15 cellular contexts compared by ENCODE assay signal in the genomic region with DNA sequence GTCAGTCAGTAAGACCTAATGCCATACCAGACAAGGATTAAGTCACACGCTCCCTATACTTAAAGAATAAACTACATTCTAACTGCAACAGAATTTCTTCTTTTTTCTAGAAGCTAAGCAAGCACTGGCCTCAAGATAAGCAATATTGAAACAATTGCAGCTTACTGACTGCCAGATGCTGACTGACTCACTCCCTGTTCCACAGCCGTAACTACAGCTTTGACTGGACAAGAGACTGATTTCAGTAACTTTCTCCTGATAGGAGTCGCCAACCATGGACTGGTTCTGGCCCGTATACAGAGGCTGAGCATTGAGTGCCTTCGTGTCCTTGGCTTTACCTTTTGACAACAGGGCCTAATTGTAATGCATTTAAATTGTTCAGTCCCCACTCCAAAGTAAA.
DNase-seq lines count a peak whose midpoint lies in the region; ATAC-seq, FAIRE-seq and TF ChIP-seq lines count a peak whose summit lies in the region.
"Had no signal": no experiment of that assay in that cellular context is flagged by ENCODE, and none has a peak within 500 bp of the region (broad histone marks: within the 10 kb centered on the region; RNA-seq: fewer than 3 reads in every experiment).

No MANE protein-coding gene starts in this region.

- H4K20me1 ChIP-seq in K562 (replicated peaks; ENCODE audit: control insufficient read depth, insufficient read depth, low read length), result no peaks in the 10 kb centered on the region

- no peaks in the 10 kb centered on the region for H3K27me3 ChIP-seq in K562 (ENCODE audit: control insufficient read depth in 2 of 2, insufficient read depth in 2 of 2, low read length in 2 of 2)
- H3K27me3 ChIP-seq in left lung, result no peaks in the 10 kb centered on the region
- no peaks in the 10 kb centered on the region for H3K27me3 ChIP-seq in tibial nerve
- H3K27me3 ChIP-seq: ascending aorta, SJSA1 had no signal

- H3K9me1 ChIP-seq in K562 (ENCODE audit: control insufficient read depth, insufficient read depth, low read length), result no peaks in the 10 kb centered on the region

- H3K9me3 Mint-ChIP-seq in activated CD4-positive, alpha-beta T cell treated with anti-CD3 and anti-CD28 coated beads for 36 hours (ENCODE audit: low read depth), result no peaks in the 10 kb centered on the region

- no peaks in the 10 kb centered on the region for H3K27me3 Mint-ChIP-seq in activated CD4-positive, alpha-beta T cell treated with anti-CD3 and anti-CD28 coated beads for 36 hours

- intact Hi-C loops in activated CD4-positive, alpha-beta T cell treated with anti-CD3 and anti-CD28 coated beads for 36 hours (cut with DNase I, micrococcal nuclease), result loop anchor here in 1 of 2 experiments (1.0 kb wide), 1 partner anchor 116 kb away; no protein-coding TSS in a partner anchor
- intact Hi-C loops in K562 (cut with micrococcal nuclease), result no loop called here
- intact Hi-C loops in left lung (cut with DNase I), result no loop called here

- no peak overlapping the region for H3K4me2 ChIP-seq in K562 (ENCODE audit: insufficient read depth, low read length)

- H2AFZ ChIP-seq in K562 (ENCODE audit: low read depth, low read length), result no peak overlapping the region

- H3K9me3 ChIP-seq in K562 (replicated peaks; ENCODE audit: control insufficient read depth, insufficient read depth, low read depth, low read length) (no peaks in the 10 kb centered on the region), left lung (no peaks in the 10 kb centered on the region), tibial nerve (no peaks in the 10 kb centered on the region)
- H3K9me3 ChIP-seq: ascending aorta, SJSA1 had no signal

- no TSS peak for BruUV-seq in K562 (replicated peaks; lab: Mats Ljungman, UMichigan)

- TF ChIP-seq EP300 in K562 (IDR thresholded peaks at IDR 0.05; ENCODE audit: low read length) (no peak), tibial nerve (IDR thresholded peaks at IDR 0.05) (no peak)

- no peak overlapping the region for H3K27ac Mint-ChIP-seq in activated CD4-positive, alpha-beta T cell treated with anti-CD3 and anti-CD28 coated beads for 36 hours

- in situ Hi-C loops in K562 (cut with MboI), result no loop called here

- H3K27ac ChIP-seq in K562 (ENCODE audit: extremely low read depth, low read depth, low read length) (no peak overlapping the region), left lung (no peak overlapping the region), tibial nerve (no peak overlapping the region), RWPE1 (no peak overlapping the region)
- H3K27ac ChIP-seq: 22Rv1, ascending aorta, SJSA1 had no signal

- TF ChIP-seq RAD21 in K562 (CRISPR knock-in tag; conservative IDR thresholded peaks at IDR 0.05 in 1 of 2, IDR thresholded peaks at IDR 0.05 in 1 of 2), result no peak

- peak; percentile 62 for DNase-seq in activated CD4-positive, alpha-beta T cell treated with anti-CD3 and anti-CD28 coated beads for 36 hours
- DNase-seq in activated CD4-positive, alpha-beta T cell treated with anti-CD3 and anti-CD28 coated beads, Interleukin-2, amount 50 U/mL, for 1 hour, result no peak
- DNase-seq in EH (ENCODE audit: low read depth) (peak; percentile 1), K562 (ENCODE audit: extremely low read depth in 1 of 4, low spot score in 3 of 4) (peak in 1 of 4 experiments; percentile 5), left lung (no peak), NK-92 (lab: John Stamatoyannopoulos, UW; ENCODE audit: unreplicated experiment) (no peak), tibial nerve (ENCODE audit: low spot score in 2 of 2) (no peak), RWPE1 (ENCODE audit: low spot score) (no peak)
- DNase-seq: effector memory CD4-positive, alpha-beta T cell; NCI-H1048; posterior cingulate gyrus; stimulated activated naive CD8-positive, alpha-beta T cell treated with anti-CD3 and anti-CD28 coated beads, Interleukin-15, Interleukin-2, amounts not matched to agents 100 U/mL and 50 U/mL, for 24 hours had no signal

- H3K4me3 Mint-ChIP-seq in activated CD4-positive, alpha-beta T cell treated with anti-CD3 and anti-CD28 coated beads for 36 hours, result no peak overlapping the region

- FAIRE-seq in K562 (lab: Jason Lieb, UNC), result peak; percentile 59

- no peak overlapping the region for H3K9ac ChIP-seq in K562 (ENCODE audit: insufficient read depth in 1 of 2, low read depth in 2 of 2, low read length in 2 of 2)

- no peaks in the 10 kb centered on the region for H3K4me1 ChIP-seq in K562 (replicated peaks in 1 of 2; ENCODE audit: control insufficient read depth in 2 of 2, insufficient read depth in 2 of 2, low read length in 2 of 2)
- no peaks in the 10 kb centered on the region for H3K4me1 ChIP-seq in left lung
- H3K4me1 ChIP-seq in tibial nerve, result no peaks in the 10 kb centered on the region
- H3K4me1 ChIP-seq: ascending aorta, SJSA1 had no signal

- H3K36me3 ChIP-seq in K562 (ENCODE audit: control insufficient read depth, insufficient read depth, low read length), result peaks cover 69% of the 10 kb centered on the region
- H3K36me3 ChIP-seq in left lung, result peaks cover 0 to 77% of the 10 kb centered on the region in 2 donors
- peaks cover 0 to 64% (median 5%) of the 10 kb centered on the region in 3 donors for H3K36me3 ChIP-seq in tibial nerve

- CTCF ChIA-PET in activated CD4-positive, alpha-beta T cell treated with anti-CD3 and anti-CD28 coated beads for 36 hours (lab: Charles Lee), result interaction anchor here (0.7 kb wide), 1 partner anchor 21 kb away, joined by 3 read pairs; no protein-coding TSS in a partner anchor
- CTCF ChIA-PET in K562 (lab: Yijun Ruan, JAX; ENCODE audit: low intra/inter-chr PET ratio) (no interaction called here), RWPE1 (lab: Yijun Ruan, JAX) (no interaction called here)

- POLR2A ChIA-PET in activated CD4-positive, alpha-beta T cell treated with anti-CD3 and anti-CD28 coated beads for 36 hours (lab: Charles Lee), result no interaction called here
- POLR2A ChIA-PET in K562 (lab: Yijun Ruan, JAX) (no interaction called here), RWPE1 (lab: Yijun Ruan, JAX; ENCODE audit: low non-redundant PET) (no interaction called here)

- TF ChIP-seq CTCF in K562 (IDR thresholded peaks at IDR 0.05 in 2 of 3, conservative IDR thresholded peaks at IDR 0.05 in 1 of 3; ENCODE audit: insufficient read depth in 2 of 3, low read depth in 1 of 3, low read length in 3 of 3) (no peak), left lung (IDR thresholded peaks at IDR 0.05) (no peak), tibial nerve (IDR thresholded peaks at IDR 0.05) (no peak), RWPE1 (conservative IDR thresholded peaks at IDR 0.05; ENCODE audit: low read depth) (no peak)

- no peak overlapping the region for H3K4me3 ChIP-seq in K562
- H3K4me3 ChIP-seq in left lung, result no peak overlapping the region
- no peak overlapping the region for H3K4me3 ChIP-seq in tibial nerve
- H3K4me3 ChIP-seq: ascending aorta, SJSA1 had no signal

- ATAC-seq in activated CD4-positive, alpha-beta T cell treated with anti-CD3 and anti-CD28 coated beads for 36 hours, result peak; percentile 96
- ATAC-seq in K562 (no peak), left lung (peak; percentile 17)
- ATAC-seq: stimulated activated naive CD8-positive, alpha-beta T cell treated with anti-CD3 and anti-CD28 coated beads, Interleukin-15, Interleukin-2, amounts not matched to agents 100 U/mL and 50 U/mL, for 24 hours had no signal

- WGBS in K562 (ENCODE audit: insufficient coverage, low coverage, missing lambda C conversion rate), result 77% methylated on average over 5 of the region's 5 CpGs
- 86 to 91% methylated on average over 5 of the region's 5 CpGs for WGBS in tibial nerve, 2 donors

- H3K4me1 Mint-ChIP-seq in activated CD4-positive, alpha-beta T cell treated with anti-CD3 and anti-CD28 coated beads for 36 hours, result peaks cover 6% of the 10 kb centered on the region

- H3K79me2 ChIP-seq in K562 (ENCODE audit: control insufficient read depth, insufficient read depth, low read length), result no peaks in the 10 kb centered on the region

- TF ChIP-seq POLR2A in K562 (conservative IDR thresholded peaks at IDR 0.05) (no peak), tibial nerve (IDR thresholded peaks at IDR 0.05) (no peak)

- H3K36me3 Mint-ChIP-seq in activated CD4-positive, alpha-beta T cell treated with anti-CD3 and anti-CD28 coated beads for 36 hours (ENCODE audit: low read depth), result peaks cover 30% of the 10 kb centered on the region

TF ChIP-seq in K562, 482 proteins besides CTCF, POLR2A, EP300 and RAD21 (continues in another document):
- TF ChIP-seq, protein P1, sequence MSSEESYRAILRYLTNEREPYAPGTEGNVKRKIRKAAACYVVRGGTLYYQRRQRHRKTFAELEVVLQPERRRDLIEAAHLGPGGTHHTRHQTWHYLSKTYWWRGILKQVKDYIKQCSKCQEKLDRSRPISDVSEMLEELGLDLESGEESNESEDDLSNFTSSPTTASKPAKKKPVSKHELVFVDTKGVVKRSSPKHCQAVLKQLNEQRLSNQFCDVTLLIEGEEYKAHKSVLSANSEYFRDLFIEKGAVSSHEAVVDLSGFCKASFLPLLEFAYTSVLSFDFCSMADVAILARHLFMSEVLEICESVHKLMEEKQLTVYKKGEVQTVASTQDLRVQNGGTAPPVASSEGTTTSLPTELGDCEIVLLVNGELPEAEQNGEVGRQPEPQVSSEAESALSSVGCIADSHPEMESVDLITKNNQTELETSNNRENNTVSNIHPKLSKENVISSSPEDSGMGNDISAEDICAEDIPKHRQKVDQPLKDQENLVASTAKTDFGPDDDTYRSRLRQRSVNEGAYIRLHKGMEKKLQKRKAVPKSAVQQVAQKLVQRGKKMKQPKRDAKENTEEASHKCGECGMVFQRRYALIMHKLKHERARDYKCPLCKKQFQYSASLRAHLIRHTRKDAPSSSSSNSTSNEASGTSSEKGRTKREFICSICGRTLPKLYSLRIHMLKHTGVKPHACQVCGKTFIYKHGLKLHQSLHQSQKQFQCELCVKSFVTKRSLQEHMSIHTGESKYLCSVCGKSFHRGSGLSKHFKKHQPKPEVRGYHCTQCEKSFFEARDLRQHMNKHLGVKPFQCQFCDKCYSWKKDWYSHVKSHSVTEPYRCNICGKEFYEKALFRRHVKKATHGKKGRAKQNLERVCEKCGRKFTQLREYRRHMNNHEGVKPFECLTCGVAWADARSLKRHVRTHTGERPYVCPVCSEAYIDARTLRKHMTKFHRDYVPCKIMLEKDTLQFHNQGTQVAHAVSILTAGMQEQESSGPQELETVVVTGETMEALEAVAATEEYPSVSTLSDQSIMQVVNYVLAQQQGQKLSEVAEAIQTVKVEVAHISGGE (CRISPR knock-in tag; IDR thresholded peaks at IDR 0.05), result peak in 1 of 3 experiments; percentile 81; a peak in 1 of 6 replicates
- TF ChIP-seq FOXA3 (CRISPR knock-in tag; conservative IDR thresholded peaks at IDR 0.05 in 1 of 2, IDR thresholded peaks at IDR 0.05 in 1 of 2), result 0 out of 4 replicates have a peak, but pooled peaks of 1 of the 2 experiments have one; percentile 21

Comparison
In these comparisons a context has a peak if more than half of its experiments do, and no peak if none do; other contexts are left out.
1. DNase-seq: peak in activated CD4-positive, alpha-beta T cell treated with anti-CD3 and anti-CD28 coated beads for 36 hours (single experiment) and EH (single experiment); none in activated CD4-positive, alpha-beta T cell treated with anti-CD3 and anti-CD28 coated beads, Interleukin-2, amount 50 U/mL, for 1 hour (single experiment), left lung (0 of 2), NK-92 (single experiment), tibial nerve (0 of 2) and RWPE1 (single experiment).